34 cellular contexts compared by ENCODE assay signal in the genomic region with DNA sequence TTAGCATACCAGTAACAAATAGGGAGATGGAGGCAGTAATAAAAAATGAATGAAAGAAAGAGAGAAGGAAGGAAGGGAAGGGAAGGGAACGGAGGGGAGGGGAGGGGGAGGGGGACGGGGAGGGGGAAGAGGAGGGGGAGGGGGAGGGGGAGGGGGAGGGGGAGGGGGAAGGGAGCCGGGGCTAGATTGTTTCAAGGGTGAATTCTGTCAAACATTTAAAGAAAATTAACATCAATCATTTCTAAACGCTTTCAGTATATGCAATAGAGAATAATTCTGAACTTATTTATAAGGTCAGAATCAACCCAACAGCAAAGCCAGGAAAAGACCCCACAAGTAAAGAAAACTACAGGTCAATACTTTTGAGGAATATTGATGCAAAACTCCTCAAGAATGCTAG.
"Had no signal": no experiment of that assay in that cellular context is flagged by ENCODE, and none has a peak within 500 bp of the region (broad histone marks: within the 10 kb centered on the region; RNA-seq: fewer than 3 reads in every experiment).

No MANE protein-coding gene starts in this region.

- H3K36me3 ChIP-seq: adrenal gland, ascending aorta, brain microvascular endothelial cell, breast epithelium, cardiac muscle cell had no signal

- H3K4me3 ChIP-seq: adrenal gland, ascending aorta, body of pancreas, breast epithelium, cardiac muscle cell had no signal

- H3K27ac ChIP-seq: adrenal gland, ascending aorta, body of pancreas, brain microvascular endothelial cell, breast epithelium, cardiac muscle cell had no signal

- ATAC-seq: activated naive CD4-positive, alpha-beta T cell treated with anti-CD3 and anti-CD28 coated beads, Interleukin-2, amount 50 U/mL, for 72 hours; activated naive CD8-positive, alpha-beta T cell treated with anti-CD3 and anti-CD28 coated beads, Interleukin-2, amount 50 U/mL, for 24 hours; activated T-cell treated with anti-CD3 and anti-CD28 coated beads, Interleukin-2, amount 50 U/mL, for 4 hours; activated T-cell treated with anti-CD3 and anti-CD28 coated beads, Interleukin-2, amount 50 U/mL, for 72 hours; activated T-helper 17 cell treated with anti-CD3 and anti-CD28 coated beads, Interleukin-2, amount 50 U/mL, for 72 hours; body of pancreas had no signal

- H3K9me3 ChIP-seq: adrenal gland, body of pancreas had no signal

- DNase-seq: activated effector memory CD4-positive, alpha-beta T cell treated with anti-CD3 and anti-CD28 coated beads, Interleukin-2, amount 50 U/mL, for 16 hours; activated effector memory CD4-positive, alpha-beta T cell treated with Interleukin-2 at 50 U/mL for 16 hours; activated gamma-delta T cell; activated gamma-delta T cell treated with Interleukin-2 at 50 U/mL for 16 hours; activated naive CD4-positive, alpha-beta T cell; activated naive CD4-positive, alpha-beta T cell treated with anti-CD3 and anti-CD28 coated beads for 36 hours; activated naive CD4-positive, alpha-beta T cell treated with anti-CD3 and anti-CD28 coated beads, Interleukin-2, amount 10 ng/mL, durations not matched to agents 7 days and 5 days; activated naive CD4-positive, alpha-beta T cell treated with anti-CD3 and anti-CD28 coated beads, Interleukin-2, amount 50 U/mL, for 16 hours; activated naive CD4-positive, alpha-beta T cell treated with Interleukin-2 at 50 U/mL for 16 hours; activated naive CD8-positive, alpha-beta T cell treated with anti-CD3 and anti-CD28 coated beads for 36 hours; activated naive CD8-positive, alpha-beta T cell treated with anti-CD3 and anti-CD28 coated beads, Interleukin-2, amount 10 ng/mL, durations not matched to agents 7 days and 5 days; activated naive CD8-positive, alpha-beta T cell treated with anti-CD3 and anti-CD28 coated beads, Interleukin-2, amount 50 U/mL, for 24 hours; activated T-cell treated with anti-CD3 and anti-CD28 coated beads, Interleukin-2, amount 50 U/mL, for 1 hour; activated T-cell treated with anti-CD3 and anti-CD28 coated beads, Interleukin-2, amount 50 U/mL, for 24 hours; activated T-cell treated with anti-CD3 and anti-CD28 coated beads, Interleukin-2, amount 50 U/mL, for 4 hours; activated T-cell treated with anti-CD3 and anti-CD28 coated beads, Interleukin-2, amount 50 U/mL, for 48 hours; activated T-cell treated with anti-CD3 and anti-CD28 coated beads, Interleukin-2, amount 50 U/mL, for 72 hours; adrenal gland; amniotic stem cell; amygdala; anterior cingulate cortex; aorta; body of pancreas; brain microvascular endothelial cell; caudate nucleus; central memory CD4-positive, alpha-beta T cell; cerebellar nuclear complex had no signal

- H3K27me3 ChIP-seq: adrenal gland, ascending aorta, body of pancreas, brain microvascular endothelial cell, breast epithelium, cardiac muscle cell had no signal

- H3K4me1 ChIP-seq: adrenal gland, ascending aorta, body of pancreas, breast epithelium had no signal

- FAIRE-seq: astrocyte, bronchial epithelial cell had no signal
